Comparison of ENCODE assay signal across 8 cellular contexts in the genomic region with DNA sequence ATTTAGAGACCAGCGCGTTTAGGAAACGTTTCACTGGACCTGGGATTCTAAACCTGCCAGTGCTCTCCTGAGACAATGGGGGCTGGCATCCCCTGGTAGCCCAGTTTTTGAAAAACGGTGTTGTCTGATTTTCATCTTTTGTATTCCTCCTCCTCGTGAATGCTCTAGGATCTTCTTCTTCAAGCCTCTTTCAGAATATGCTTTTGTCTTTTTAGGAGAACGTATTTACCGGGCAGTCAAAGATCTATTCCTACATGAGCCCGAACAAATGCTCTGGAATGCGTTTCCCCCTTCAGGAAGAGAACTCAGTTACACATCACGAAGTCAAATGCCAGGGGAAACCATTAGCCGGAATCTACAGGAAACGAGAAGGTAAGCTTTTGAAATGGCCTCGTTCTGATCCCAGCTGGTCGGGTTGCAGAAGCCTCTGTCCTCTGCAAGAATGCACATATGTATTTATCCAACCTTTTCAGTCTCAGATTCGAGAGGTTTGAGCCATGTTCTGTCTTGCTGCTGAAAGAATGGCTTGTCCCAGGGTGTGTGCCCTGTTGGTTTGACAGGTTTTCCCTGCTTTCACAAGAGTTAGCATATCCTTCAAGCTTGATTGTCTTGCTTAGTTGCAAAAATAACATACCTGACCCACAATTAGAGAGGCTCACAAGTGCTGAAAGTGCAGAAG. TPM values are rescaled to one million over a fixed set of nuclear protein-coding genes. Genes with fewer than 3 reads are reported as not detected.
DNase-seq lines count a peak whose midpoint lies in the region; ATAC-seq, FAIRE-seq and TF ChIP-seq lines count a peak whose summit lies in the region.

No MANE protein-coding gene starts in this region.

- no peaks in the 10 kb centered on the region for H3K9me1 ChIP-seq in K562 (ENCODE audit: control insufficient read depth, insufficient read depth, low read length)

- H3K27ac ChIP-seq in K562 (ENCODE audit: extremely low read depth, low read depth, low read length) = no peak overlapping the region; the same call in 2 of the 3 replicates
- peak overlapping the region; percentile 59 to 62 for H3K27ac ChIP-seq in liver (ENCODE audit: low read depth in 1 of 2, low read length in 2 of 2)
- H3K27ac ChIP-seq in thoracic aorta = peak overlapping the region; percentile 80 to 89

- in situ Hi-C loops in K562 (cut with MboI) = loop anchor here (25.0 kb wide), 1 partner anchor 1553 kb away; no protein-coding TSS in a partner anchor

- H3K4me1 ChIP-seq in K562 (replicated peaks in 1 of 2; ENCODE audit: control insufficient read depth in 2 of 2, insufficient read depth in 2 of 2, low read length in 2 of 2) (peaks cover 36 to 40% of the 10 kb centered on the region in 2 experiments), liver (ENCODE audit: control insufficient read depth in 4 of 4, insufficient read depth in 4 of 4, low read length in 3 of 4) (peaks cover 5 to 20% (median 16%) of the 10 kb centered on the region in 4 donors), thoracic aorta (ENCODE audit: control insufficient read depth in 1 of 2, low read depth in 2 of 2) (peaks cover 20 to 68% of the 10 kb centered on the region in 2 donors)

- no peak for TF ChIP-seq RAD21 in K562 (CRISPR knock-in tag; conservative IDR thresholded peaks at IDR 0.05 in 1 of 2, IDR thresholded peaks at IDR 0.05 in 1 of 2)
- no peak for TF ChIP-seq RAD21 in liver (IDR thresholded peaks at IDR 0.05)

- H3K27me3 ChIP-seq in K562 (ENCODE audit: control insufficient read depth in 2 of 2, insufficient read depth in 2 of 2, low read length in 2 of 2) (no peaks in the 10 kb centered on the region), liver (ENCODE audit: control insufficient read depth in 4 of 4, insufficient read depth in 4 of 4, low read length in 3 of 4) (no peaks in the 10 kb centered on the region), thoracic aorta (replicated peaks; ENCODE audit: insufficient read depth) (no peaks in the 10 kb centered on the region)

- TSS peak; percentile 7 for BruUV-seq in K562 (replicated peaks; lab: Mats Ljungman, UMichigan)

- 76% methylated on average over 15 of the region's 15 CpGs for WGBS in K562 (ENCODE audit: insufficient coverage, low coverage, missing lambda C conversion rate)
- 63% methylated on average over 15 of the region's 15 CpGs for WGBS in liver

- TF ChIP-seq CTCF in K562 (IDR thresholded peaks at IDR 0.05 in 2 of 3, conservative IDR thresholded peaks at IDR 0.05 in 1 of 3; ENCODE audit: insufficient read depth in 2 of 3, low read depth in 1 of 3, low read length in 3 of 3) (no peak), liver (IDR thresholded peaks at IDR 0.05; ENCODE audit: low read depth, low read length, missing input control) (no peak), thoracic aorta (IDR thresholded peaks at IDR 0.05) (no peak)

- POLR2A ChIA-PET in K562 (lab: Yijun Ruan, JAX) = interaction anchor here (0.5 to 1.7 kb wide), 7 partner anchors 14 to 705 kb away, joined by 3 to 4 read pairs (median 3); no protein-coding TSS in a partner anchor

- H3K9me3 ChIP-seq in K562 (replicated peaks; ENCODE audit: control insufficient read depth, insufficient read depth, low read depth, low read length) (no peaks in the 10 kb centered on the region), liver (ENCODE audit: control insufficient read depth in 4 of 4, low read length in 3 of 4) (no peaks in the 10 kb centered on the region), thoracic aorta (no peaks in the 10 kb centered on the region)

- H2AFZ ChIP-seq in K562 (ENCODE audit: low read depth, low read length) = no peak overlapping the region

- peak overlapping the region; percentile 83 for H3K27ac Mint-ChIP-seq in activated CD4-positive, alpha-beta T cell treated with anti-CD3 and anti-CD28 coated beads, Interleukin-2, amount 10 ng/mL, durations not matched to agents 24 days and 14 days

- H3K4me3 ChIP-seq in K562 = peak overlapping the region; percentile 46; the same call in 1 of the 2 replicates
- peak overlapping the region in 2 of 3 donors; percentile 60 to 88 for H3K4me3 ChIP-seq in liver (ENCODE audit: low read depth in 1 of 3, low read length in 3 of 3)
- peak overlapping the region; percentile 80 for H3K4me3 ChIP-seq in thoracic aorta

- no peak for DNase-seq in activated CD4-positive, alpha-beta T cell treated with anti-CD3 and anti-CD28 coated beads, Interleukin-2, amount 10 ng/mL, durations not matched to agents 24 days and 14 days
- DNase-seq in activated CD4-positive, alpha-beta T cell treated with anti-CD3 and anti-CD28 coated beads for 4 hours = no peak
- DNase-seq in K562 (ENCODE audit: extremely low read depth in 1 of 4, low spot score in 3 of 4) = no peak
- DNase-seq in thoracic aorta (ENCODE audit: low spot score) = no peak
- DNase-seq in NCI-H2029 treated with DMSO at 0.1 percent for 48 hours (lab: John Stamatoyannopoulos, UW) = no peak
- no peak for DNase-seq in HuH-7.5 (ENCODE audit: low spot score)

- no peak for ATAC-seq in K562
- no peak for ATAC-seq in thoracic aorta (ENCODE audit: insufficient number of reproducible peaks, low FRiP score, low read depth)
- no peak for ATAC-seq in GM21381 (IDR thresholded peaks at IDR 0.05; ENCODE audit: unreplicated experiment)

- intact Hi-C loops in activated CD4-positive, alpha-beta T cell treated with anti-CD3 and anti-CD28 coated beads, Interleukin-2, amount 10 ng/mL, durations not matched to agents 24 days and 14 days (cut with micrococcal nuclease) = no loop called here
- intact Hi-C loops in K562 (cut with micrococcal nuclease) = no loop called here

- no peaks in the 10 kb centered on the region for H3K27me3 Mint-ChIP-seq in activated CD4-positive, alpha-beta T cell treated with anti-CD3 and anti-CD28 coated beads, Interleukin-2, amount 10 ng/mL, durations not matched to agents 24 days and 14 days

- CTCF ChIA-PET in K562 (lab: Yijun Ruan, JAX; ENCODE audit: low intra/inter-chr PET ratio) = no interaction called here

- no peak for TF ChIP-seq EP300 in K562 (IDR thresholded peaks at IDR 0.05; ENCODE audit: low read length)

- H3K36me3 Mint-ChIP-seq in activated CD4-positive, alpha-beta T cell treated with anti-CD3 and anti-CD28 coated beads, Interleukin-2, amount 10 ng/mL, durations not matched to agents 24 days and 14 days (ENCODE audit: low read depth) = peaks cover 48% of the 10 kb centered on the region

- TF ChIP-seq POLR2A in K562 (conservative IDR thresholded peaks at IDR 0.05) = no peak

- peak overlapping the region; percentile 68 for H3K4me2 ChIP-seq in K562 (ENCODE audit: insufficient read depth, low read length)

- peaks cover 26% of the 10 kb centered on the region for H4K20me1 ChIP-seq in K562 (replicated peaks; ENCODE audit: control insufficient read depth, insufficient read depth, low read length)

- peaks cover 86% of the 10 kb centered on the region for H3K79me2 ChIP-seq in K562 (ENCODE audit: control insufficient read depth, insufficient read depth, low read length)

- H3K9me3 Mint-ChIP-seq in activated CD4-positive, alpha-beta T cell treated with anti-CD3 and anti-CD28 coated beads, Interleukin-2, amount 10 ng/mL, durations not matched to agents 24 days and 14 days = no peaks in the 10 kb centered on the region

- H3K9ac ChIP-seq in K562 (ENCODE audit: insufficient read depth in 1 of 2, low read depth in 2 of 2, low read length in 2 of 2) = peak overlapping the region; percentile 70 to 94; a peak in 1 of 4 replicates
- H3K9ac ChIP-seq in liver (ENCODE audit: low read depth in 1 of 2, low read length in 2 of 2) = peak overlapping the region; percentile 47 to 66

- H3K4me3 Mint-ChIP-seq in activated CD4-positive, alpha-beta T cell treated with anti-CD3 and anti-CD28 coated beads, Interleukin-2, amount 10 ng/mL, durations not matched to agents 24 days and 14 days = peak overlapping the region; percentile 89

- H3K4me1 Mint-ChIP-seq in activated CD4-positive, alpha-beta T cell treated with anti-CD3 and anti-CD28 coated beads, Interleukin-2, amount 10 ng/mL, durations not matched to agents 24 days and 14 days = peaks cover 34% of the 10 kb centered on the region

- H3K36me3 ChIP-seq in K562 (ENCODE audit: control insufficient read depth, insufficient read depth, low read length) = peaks cover 64% of the 10 kb centered on the region
- H3K36me3 ChIP-seq in liver (ENCODE audit: control insufficient read depth in 4 of 4, insufficient read depth in 3 of 4, low read depth in 1 of 4, low read length in 3 of 4) = peaks cover 4 to 21% (median 17%) of the 10 kb centered on the region in 4 donors
- H3K36me3 ChIP-seq in thoracic aorta = peaks cover 37% of the 10 kb centered on the region

- FAIRE-seq in K562 (lab: Jason Lieb, UNC) = peak; percentile 52

RNA-seq across cellular contexts. Expression of a gene that starts 6.6 kb away (rescaled TPM):
- total RNA-seq in activated CD4-positive, alpha-beta T cell treated with anti-CD3 and anti-CD28 coated beads, Interleukin-2, amount 10 ng/mL, durations not matched to agents 24 days and 14 days = 63.7 and 67.3 TPM in 2 replicates
- total RNA-seq in K562 (2011; cell fraction: chromatin; rRNA removed; ENCODE audit: low replicate concordance) = 296 and 336 TPM in 2 replicates
- 169 and 201 TPM in 2 replicates for total RNA-seq in K562 (2011; cell fraction: nucleolus; rRNA removed)
- total RNA-seq in K562 (2011; cell fraction: nucleoplasm; rRNA removed) = 216 and 245 TPM in 2 replicates
- 153 and 165 TPM in 2 replicates for total RNA-seq in K562 (2014; rRNA removed)
- total RNA-seq in K562 (2014; rRNA removed; fragmentation: Illumina TruSeq; extraction: Trizol) = 153 and 195 TPM in 2 replicates
- total RNA-seq in K562 (2015; rRNA removed; fragmentation: Illumina TruSeq; extraction: Trizol) = 133 and 136 TPM in 2 replicates
- total RNA-seq in K562 (2021) = 157 and 164 TPM in 2 replicates
- polyA plus RNA-seq in K562 (2011; rRNA removed) = 77.7 and 87.8 TPM in 2 replicates
- polyA plus RNA-seq in K562 (2011; cell fraction: cytosol; rRNA removed) = 59.9 and 64.6 TPM in 2 replicates
- polyA plus RNA-seq in K562 (2011; cell fraction: nucleus; rRNA removed) = 179 and 218 TPM in 2 replicates
- 116 and 157 TPM in 2 replicates for polyA plus RNA-seq in K562 (2012)
- polyA plus RNA-seq in K562 (2014; fragmentation: Illumina TruSeq; extraction: Trizol) = 172 and 197 TPM in 2 replicates
- 10 to 100 TPM; 20.7 to 30.1 TPM for polyA plus RNA-seq in K562 (2014; fragmentation: Nextera tagmentation; extraction: Ambion mirVana)
- polyA plus RNA-seq in K562 (2014; rRNA removed) = 151 and 160 TPM in 2 replicates
- 69.2 and 78.0 TPM in 2 replicates for polyA minus RNA-seq in K562 (2011; rRNA and poly(A)+ RNA removed)
- polyA minus RNA-seq in K562 (2011; cell fraction: cytosol; rRNA and poly(A)+ RNA removed) = 49.2 and 53.7 TPM in 2 replicates
- polyA minus RNA-seq in K562 (2011; cell fraction: nucleus; rRNA and poly(A)+ RNA removed) = 57.6 and 71.6 TPM in 2 replicates
- total RNA-seq in liver = 10 to 100 TPM; 13.8 to 49.0 TPM
- 10 to 100 TPM in 1 of 2 donors, 1 to 10 TPM in 1; 4.7 to 10.1 TPM for polyA plus RNA-seq in liver
- total RNA-seq in thoracic aorta = 10 to 100 TPM; 34.1 to 42.7 TPM

RNA-seq across cellular contexts. Expression of a gene that starts 25.9 kb away (rescaled TPM):
- 54.2 and 56.1 TPM in 2 replicates for total RNA-seq in activated CD4-positive, alpha-beta T cell treated with anti-CD3 and anti-CD28 coated beads, Interleukin-2, amount 10 ng/mL, durations not matched to agents 24 days and 14 days
- 19.8 and 69.2 TPM in 2 replicates for total RNA-seq in K562 (2011; cell fraction: chromatin; rRNA removed; ENCODE audit: low replicate concordance)
- 11.7 and 13.8 TPM in 2 replicates for total RNA-seq in K562 (2011; cell fraction: nucleolus; rRNA removed)
- total RNA-seq in K562 (2011; cell fraction: nucleoplasm; rRNA removed) = 27.0 and 42.9 TPM in 2 replicates
- total RNA-seq in K562 (2014; rRNA removed) = 28.4 and 35.9 TPM in 2 replicates
- 68.1 and 84.1 TPM in 2 replicates for total RNA-seq in K562 (2014; rRNA removed; fragmentation: Illumina TruSeq; extraction: Trizol)
- total RNA-seq in K562 (2015; rRNA removed; fragmentation: Illumina TruSeq; extraction: Trizol) = 56.7 and 61.7 TPM in 2 replicates
- 73.7 and 77.1 TPM in 2 replicates for total RNA-seq in K562 (2021)
- 22.8 and 31.2 TPM in 2 replicates for polyA plus RNA-seq in K562 (2011; rRNA removed)
- 7.1 and 13.2 TPM in 2 replicates for polyA plus RNA-seq in K562 (2011; cell fraction: cytosol; rRNA removed)
- polyA plus RNA-seq in K562 (2011; cell fraction: nucleus; rRNA removed) = 11.2 and 12.7 TPM in 2 replicates
- 17.7 and 32.6 TPM in 2 replicates for polyA plus RNA-seq in K562 (2012)
- 36.3 and 38.4 TPM in 2 replicates for polyA plus RNA-seq in K562 (2014; fragmentation: Illumina TruSeq; extraction: Trizol)
- polyA plus RNA-seq in K562 (2014; fragmentation: Nextera tagmentation; extraction: Ambion mirVana) = 10 to 100 TPM; 14.9 to 25.6 TPM
- polyA plus RNA-seq in K562 (2014; rRNA removed) = 21.1 and 23.9 TPM in 2 replicates
- polyA minus RNA-seq in K562 (2011; rRNA and poly(A)+ RNA removed) = 111 and 113 TPM in 2 replicates
- polyA minus RNA-seq in K562 (2011; cell fraction: cytosol; rRNA and poly(A)+ RNA removed) = 40.2 and 42.4 TPM in 2 replicates
- 8.6 and 19.5 TPM in 2 replicates for polyA minus RNA-seq in K562 (2011; cell fraction: nucleus; rRNA and poly(A)+ RNA removed)
- 10 to 100 TPM; 13.1 to 19.8 TPM for total RNA-seq in liver
- 1 to 10 TPM; 4.0 to 7.8 TPM for polyA plus RNA-seq in liver
- 10 to 100 TPM; 15.6 to 25.0 TPM for total RNA-seq in thoracic aorta

RNA-seq across cellular contexts. Expression of a gene that starts 45.9 kb away (rescaled TPM):
- total RNA-seq in activated CD4-positive, alpha-beta T cell treated with anti-CD3 and anti-CD28 coated beads, Interleukin-2, amount 10 ng/mL, durations not matched to agents 24 days and 14 days = 17.2 TPM in 2 replicates
- 1.4 and 2.2 TPM in 2 replicates for total RNA-seq in K562 (2011; cell fraction: chromatin; rRNA removed; ENCODE audit: low replicate concordance)
- total RNA-seq in K562 (2011; cell fraction: nucleolus; rRNA removed) = 1.4 and 1.5 TPM in 2 replicates
- total RNA-seq in K562 (2011; cell fraction: nucleoplasm; rRNA removed) = 1.8 and 2.7 TPM in 2 replicates
- total RNA-seq in K562 (2014; rRNA removed) (5.6 and 6.2 TPM in 2 replicates), K562 (2014; rRNA removed; fragmentation: Illumina TruSeq; extraction: Trizol) (2.9 and 3.5 TPM in 2 replicates), K562 (2015; rRNA removed; fragmentation: Illumina TruSeq; extraction: Trizol) (4.6 and 5.0 TPM in 2 replicates), K562 (2021) (3.8 and 4.8 TPM in 2 replicates), liver (1 to 10 TPM; 1.8 TPM), thoracic aorta (10 to 100 TPM; 15.9 to 18.1 TPM)
- polyA plus RNA-seq in K562 (2011; rRNA removed) (3.8 and 4.6 TPM in 2 replicates), K562 (2014; fragmentation: Illumina TruSeq; extraction: Trizol) (4.3 and 5.5 TPM in 2 replicates), K562 (2014; fragmentation: Nextera tagmentation; extraction: Ambion mirVana) (under 1 TPM; 0.61 to 0.73 TPM), K562 (2014; rRNA removed) (5.8 and 5.9 TPM in 2 replicates), liver (1 to 10 TPM; 2.1 TPM)
- polyA plus RNA-seq in K562 (2011; cell fraction: cytosol; rRNA removed) = 2.4 and 2.6 TPM in 2 replicates
- polyA plus RNA-seq in K562 (2011; cell fraction: nucleus; rRNA removed) = 0.95 and 1.3 TPM in 2 replicates
- polyA plus RNA-seq in K562 (2012) = 4.9 and 8.8 TPM in 2 replicates
- polyA minus RNA-seq in K562 (2011; rRNA and poly(A)+ RNA removed) = 1.7 and 2.4 TPM in 2 replicates
- polyA minus RNA-seq in K562 (2011; cell fraction: cytosol; rRNA and poly(A)+ RNA removed) = 1.5 and 1.8 TPM in 2 replicates
- polyA minus RNA-seq in K562 (2011; cell fraction: nucleus; rRNA and poly(A)+ RNA removed) = 0.54 and 0.89 TPM in 2 replicates
